In genomic region chr19:55586976-55587668, GRCh38 we compare ENCODE assay signal across 8 cellular contexts. TPM values are rescaled to one million over a fixed set of nuclear protein-coding genes. Genes with fewer than 3 reads are reported as not detected.
DNase-seq lines count a peak whose midpoint lies in the region; ATAC-seq and TF ChIP-seq lines count a peak whose summit lies in the region.

No MANE protein-coding gene starts in this region.

- no peak overlapping the region for H3K27ac Mint-ChIP-seq in activated naive CD4-positive, alpha-beta T cell treated with anti-CD3 and anti-CD28 coated beads, Interleukin-2, amount 50 U/mL, for 72 hours

- no peak for TF ChIP-seq CTCF in omental fat pad (IDR thresholded peaks at IDR 0.05)
- TF ChIP-seq CTCF in suprapubic skin (IDR thresholded peaks at IDR 0.05), result no peak

- peak overlapping the region; percentile 29 for H3K9ac ChIP-seq in SK-N-MC (ENCODE audit: insufficient read length)

- H3K4me1 ChIP-seq in HAP-1 (peaks cover 21% of the 10 kb centered on the region), suprapubic skin (peaks cover 26% of the 10 kb centered on the region)

- H3K9me3 Mint-ChIP-seq in activated naive CD4-positive, alpha-beta T cell treated with anti-CD3 and anti-CD28 coated beads, Interleukin-2, amount 50 U/mL, for 72 hours, result no peaks in the 10 kb centered on the region

- H3K27ac ChIP-seq in SK-N-MC (peak overlapping the region; percentile 96), suprapubic skin (no peak overlapping the region)

- in situ Hi-C loops in HAP-1 (cut with MboI; ENCODE audit: low sequenced_read_pairs), result no loop called here

- H3K36me3 Mint-ChIP-seq in activated naive CD4-positive, alpha-beta T cell treated with anti-CD3 and anti-CD28 coated beads, Interleukin-2, amount 50 U/mL, for 72 hours, result no peaks in the 10 kb centered on the region

- no peaks in the 10 kb centered on the region for H3K36me3 ChIP-seq in HAP-1 (replicated peaks)
- no peaks in the 10 kb centered on the region for H3K36me3 ChIP-seq in SK-N-MC (ENCODE audit: insufficient read depth, low read length)
- H3K36me3 ChIP-seq in suprapubic skin, result peaks cover 4% of the 10 kb centered on the region

- ATAC-seq in activated naive CD4-positive, alpha-beta T cell treated with anti-CD3 and anti-CD28 coated beads, Interleukin-2, amount 50 U/mL, for 72 hours, result peak; percentile 98 to 99
- peak; percentile 81 for ATAC-seq in omental fat pad (ENCODE audit: low FRiP score)

- DNase-seq in DMS79 (lab: John Stamatoyannopoulos, UW), result peak; percentile 89
- peak; percentile 89 to 98 for DNase-seq in HAP-1 (ENCODE audit: low spot score in 2 of 2)
- peak; percentile 90 for DNase-seq in NCI-H1048 (lab: John Stamatoyannopoulos, UW)
- peak; percentile 77 for DNase-seq in SK-N-MC (ENCODE audit: low read depth, low spot score)
- DNase-seq in activated naive CD4-positive, alpha-beta T cell treated with anti-CD3 and anti-CD28 coated beads, Interleukin-2, amount 50 U/mL, for 72 hours (ENCODE audit: low spot score in 2 of 2), result peak; percentile 88 to 95
- DNase-seq in glomerular visceral epithelial cell (ENCODE audit: extremely low spot score), result peak; percentile 98
- peak; percentile 95 for DNase-seq in omental fat pad (ENCODE audit: low spot score)
- DNase-seq in suprapubic skin (ENCODE audit: low spot score in 2 of 2), result peak; percentile 95

- TF ChIP-seq POLR2A in suprapubic skin (IDR thresholded peaks at IDR 0.05), result no peak

- WGBS in suprapubic skin, result under 1% methylated on average over 38 of the region's 40 CpGs

- H3K27me3 ChIP-seq in HAP-1 (ENCODE audit: low read depth) (no peaks in the 10 kb centered on the region), suprapubic skin (peaks cover 3% of the 10 kb centered on the region)

- H3K9me3 ChIP-seq in HAP-1, result 0 out of 2 replicates have a peak, but pooled peaks cover 3% of the 10 kb centered on the region
- H3K9me3 ChIP-seq in SK-N-MC (ENCODE audit: low read depth, low read length), result no peaks in the 10 kb centered on the region
- no peaks in the 10 kb centered on the region for H3K9me3 ChIP-seq in suprapubic skin

- TF ChIP-seq EP300 in suprapubic skin (IDR thresholded peaks at IDR 0.05), result no peak

- H3K4me3 ChIP-seq in HAP-1 (peak overlapping the region; percentile 27), SK-N-MC (peak overlapping the region; percentile 74), suprapubic skin (peak overlapping the region; percentile 35)

RNA-seq across cellular contexts. Expression of gene ZNF579, which starts 6.5 kb away (rescaled TPM):
- total RNA-seq in activated naive CD4-positive, alpha-beta T cell treated with anti-CD3 and anti-CD28 coated beads, Interleukin-2, amount 50 U/mL, for 72 hours, result 10 to 100 TPM in 1 of 2 donors, 1 to 10 TPM in 1; 8.7 to 10.1 TPM
- total RNA-seq in omental fat pad (1 to 10 TPM; 1.3 to 4.0 (median 2.3) TPM), suprapubic skin (1 to 10 TPM; 1.8 to 3.1 (median 2.8) TPM)

RNA-seq across cellular contexts. Expression of gene FIZ1, which starts 12.2 kb away (rescaled TPM):
- 10 to 100 TPM; 10.2 to 12.3 TPM for total RNA-seq in activated naive CD4-positive, alpha-beta T cell treated with anti-CD3 and anti-CD28 coated beads, Interleukin-2, amount 50 U/mL, for 72 hours
- total RNA-seq in omental fat pad (1 to 10 TPM; 4.2 to 7.1 (median 5.0) TPM), suprapubic skin (1 to 10 TPM; 7.6 to 9.2 (median 8.5) TPM)

RNA-seq across cellular contexts. Expression of gene ZNF524, which starts 13.0 kb away (rescaled TPM):
- total RNA-seq in activated naive CD4-positive, alpha-beta T cell treated with anti-CD3 and anti-CD28 coated beads, Interleukin-2, amount 50 U/mL, for 72 hours, result 10 to 100 TPM; 21.4 to 29.7 TPM
- total RNA-seq in omental fat pad (10 to 100 TPM; 15.6 to 27.5 (median 17.4) TPM), suprapubic skin (10 to 100 TPM; 29.4 to 49.9 (median 47.0) TPM)

RNA-seq across cellular contexts. Expression of gene ZNF865, which starts 18.3 kb away (rescaled TPM):
- total RNA-seq in activated naive CD4-positive, alpha-beta T cell treated with anti-CD3 and anti-CD28 coated beads, Interleukin-2, amount 50 U/mL, for 72 hours, result 10 to 100 TPM; 13.7 to 15.5 TPM
- 1 to 10 TPM; 2.2 to 6.3 (median 3.8) TPM for total RNA-seq in omental fat pad
- 10 to 100 TPM in 2 of 4 donors, 1 to 10 TPM in 2; 7.6 to 14.2 (median 9.9) TPM for total RNA-seq in suprapubic skin

RNA-seq across cellular contexts. Expression of gene ZNF784, which starts 37.2 kb away (rescaled TPM):
- total RNA-seq in activated naive CD4-positive, alpha-beta T cell treated with anti-CD3 and anti-CD28 coated beads, Interleukin-2, amount 50 U/mL, for 72 hours, result 1 to 10 TPM; 3.6 to 3.9 TPM
- total RNA-seq in omental fat pad (1 to 10 TPM; 2.5 to 3.8 (median 3.2) TPM), suprapubic skin (1 to 10 TPM; 4.3 to 8.0 (median 6.5) TPM)
